In genomic region chrX:123962006-123962485, GRCh38 we compare ENCODE assay signal across 8 cellular contexts. TPM values are rescaled to one million over a fixed set of nuclear protein-coding genes. Genes with fewer than 3 reads are reported as not detected.
DNase-seq lines count a peak whose midpoint lies in the region; ATAC-seq and TF ChIP-seq lines count a peak whose summit lies in the region.

No MANE protein-coding gene starts in this region.

- no peaks in the 10 kb centered on the region for H3K9me2 ChIP-seq in Loucy (replicated peaks; ENCODE audit: low read depth, low read length)

- peak overlapping the region; percentile 71 for H3K4me2 ChIP-seq in Loucy (ENCODE audit: low read depth, low read length, poor library complexity, severe bottlenecking)

- WGBS in upper lobe of left lung, 2 donors = 1 to 46% methylated on average over 24 of the region's 24 CpGs

- in situ Hi-C loops in G401 (cut with HindIII; ENCODE audit: low sequenced_read_pairs) = no loop called here

- H3K9ac ChIP-seq in Loucy (ENCODE audit: low read depth, low read length, poor library complexity, severe bottlenecking) = peak overlapping the region; percentile 99

- no peaks in the 10 kb centered on the region for H3K36me3 ChIP-seq in Loucy (ENCODE audit: insufficient read depth, low read length)
- no peaks in the 10 kb centered on the region for H3K36me3 ChIP-seq in lower lobe of right lung
- no peaks in the 10 kb centered on the region for H3K36me3 ChIP-seq in upper lobe of left lung

- peaks cover 76% of the 10 kb centered on the region for H3K79me2 ChIP-seq in Loucy (ENCODE audit: insufficient read depth, low read length)

- intact Hi-C loops in lower lobe of right lung (cut with DNase I) = no loop called here

- H3K27ac ChIP-seq in lower lobe of right lung (peak overlapping the region; percentile 94), upper lobe of left lung (peak overlapping the region; percentile 98 to 99 (median 98))

- peaks cover 0 to 8% (median 0%) of the 10 kb centered on the region in 5 experiments for H3K9me3 Mint-ChIP-seq in brain

- H3F3A ChIP-seq in Loucy (ENCODE audit: low read depth) = 0 out of 2 replicates have a peak, but pooled peaks cover 6% of the 10 kb centered on the region

- peak overlapping the region; percentile 97 to 99 (median 99) for H3K27ac Mint-ChIP-seq in brain

- H3K4me3 ChIP-seq in Loucy (ENCODE audit: low read length, poor library complexity, severe bottlenecking) (peak overlapping the region; percentile 98), lower lobe of right lung (peak overlapping the region; percentile 72), upper lobe of left lung (peak overlapping the region; percentile 30 to 67 (median 56))

- H3K4me1 ChIP-seq in Loucy (ENCODE audit: insufficient read depth, low read length, poor library complexity, severe bottlenecking) (peaks cover 3% of the 10 kb centered on the region), lower lobe of right lung (peaks cover 21% of the 10 kb centered on the region), upper lobe of left lung (peaks cover 0 to 14% (median 10%) of the 10 kb centered on the region in 4 donors)

- H4K20me1 ChIP-seq in Loucy (ENCODE audit: insufficient read depth, low read length, poor library complexity, severe bottlenecking) = peaks cover 29% of the 10 kb centered on the region

- H3K27me3 Mint-ChIP-seq in brain = peaks cover 3% of the 10 kb centered on the region

- TF ChIP-seq EP300 in upper lobe of left lung (IDR thresholded peaks at IDR 0.05) = no peak

- H3K27me3 ChIP-seq in Loucy (ENCODE audit: insufficient read depth, low read length, poor library complexity, severe bottlenecking) (no peaks in the 10 kb centered on the region), lower lobe of right lung (ENCODE audit: low read depth) (no peaks in the 10 kb centered on the region), upper lobe of left lung (no peaks in the 10 kb centered on the region)

- no peaks in the 10 kb centered on the region for H3K9me3 ChIP-seq in Loucy (ENCODE audit: insufficient read depth, low read depth, low read length)
- no peaks in the 10 kb centered on the region for H3K9me3 ChIP-seq in lower lobe of right lung
- H3K9me3 ChIP-seq in upper lobe of left lung = no peaks in the 10 kb centered on the region

- H3K4me3 Mint-ChIP-seq in brain = peak overlapping the region; percentile 89 to 98 (median 95)

- H3K36me3 Mint-ChIP-seq in brain = peaks cover 7% of the 10 kb centered on the region

- TF ChIP-seq CTCF in Loucy (conservative IDR thresholded peaks at IDR 0.05; ENCODE audit: low read length) = no peak
- no peak for TF ChIP-seq CTCF in brain (conservative IDR thresholded peaks at IDR 0.05)
- no peak for TF ChIP-seq CTCF in lower lobe of right lung (IDR thresholded peaks at IDR 0.05)
- TF ChIP-seq CTCF in upper lobe of left lung (IDR thresholded peaks at IDR 0.05) = no peak

- no peak overlapping the region for H2AFZ ChIP-seq in Loucy (ENCODE audit: low read length)

- ATAC-seq in lower lobe of right lung = no peak
- no peak for ATAC-seq in upper lobe of left lung (ENCODE audit: low FRiP score in 2 of 2)

- peaks cover 35% of the 10 kb centered on the region for H3K4me1 Mint-ChIP-seq in brain

- no peak for TF ChIP-seq POLR2A in upper lobe of left lung (IDR thresholded peaks at IDR 0.05)

- DNase-seq in G401 (ENCODE audit: low spot score) (peak; percentile 45), lower lobe of right lung (no peak), upper lobe of left lung (no peak), HK-2 (ENCODE audit: unreplicated experiment) (no peak), HPDE6-E6E7 (ENCODE audit: extremely low spot score) (no peak)
- no peak for DNase-seq in effector CD8-positive, alpha-beta T cell (lab: John Stamatoyannopoulos, UW)

RNA-seq across cellular contexts. Expression of gene STAG2, which starts 0.5 kb away (rescaled TPM):
- total RNA-seq in G401 (2014; rRNA removed; shearing (Covaris generic)) = 56.7 and 76.4 TPM in 2 replicates
- polyA plus RNA-seq in brain (ENCODE audit: insufficient read depth, low read depth, low replicate concordance) = 21.5 TPM
- total RNA-seq in lower lobe of right lung = 88.2 TPM
- total RNA-seq in upper lobe of left lung = 100 to 1,000 TPM in 2 of 6 donors, 10 to 100 TPM in 4; 49.9 to 105 (median 68.1) TPM
